1 cellular context compared by ENCODE assay signal in the genomic region with DNA sequence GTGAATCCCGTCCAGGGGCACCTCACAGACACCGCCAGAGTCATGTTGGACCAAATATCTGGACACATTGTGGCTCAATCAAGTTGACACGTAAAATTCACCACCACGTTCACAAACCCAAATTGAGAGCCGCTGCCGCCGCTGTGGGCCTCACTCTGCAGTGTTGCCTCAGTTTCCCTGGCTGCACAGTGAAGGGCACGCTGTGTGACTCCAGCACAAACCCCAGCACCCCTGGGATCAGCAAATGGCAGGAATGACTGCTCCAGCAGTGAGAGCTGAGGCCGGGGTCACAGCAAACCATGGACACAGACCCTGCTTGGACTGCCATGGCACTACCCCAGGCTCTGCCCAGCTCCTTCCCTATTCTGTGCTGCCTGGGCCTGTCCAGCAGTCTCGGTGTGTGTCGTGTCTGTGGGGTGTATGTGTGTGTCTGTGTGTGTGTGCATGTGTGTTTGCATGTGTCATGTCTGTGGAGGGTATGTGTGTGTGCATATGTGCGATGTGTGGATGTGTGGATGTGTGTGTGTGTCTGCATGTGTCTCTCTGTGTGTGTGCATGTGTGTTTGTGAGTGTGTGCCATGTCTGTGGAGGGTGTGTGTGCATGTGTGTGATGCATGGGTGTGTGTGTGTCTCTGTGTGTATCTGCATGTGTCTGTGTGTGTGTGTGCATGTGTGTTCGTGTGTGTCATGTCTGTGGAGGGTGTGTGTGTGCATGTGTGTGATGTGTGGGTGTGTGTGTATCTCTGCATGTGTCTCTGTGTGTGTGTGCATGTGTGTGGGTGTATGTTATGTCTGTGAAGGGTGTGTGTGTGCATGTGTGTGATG.
TF ChIP-seq lines count a peak whose summit lies in the region.

No MANE protein-coding gene starts in this region.

TF ChIP-seq in H1, 55 proteins besides CTCF, POLR2A, EP300 and RAD21:
- no peak for TF ChIP-seq KDM5A (IDR thresholded peaks at IDR 0.05; ENCODE audit: low read length)
